In the genomic region with DNA sequence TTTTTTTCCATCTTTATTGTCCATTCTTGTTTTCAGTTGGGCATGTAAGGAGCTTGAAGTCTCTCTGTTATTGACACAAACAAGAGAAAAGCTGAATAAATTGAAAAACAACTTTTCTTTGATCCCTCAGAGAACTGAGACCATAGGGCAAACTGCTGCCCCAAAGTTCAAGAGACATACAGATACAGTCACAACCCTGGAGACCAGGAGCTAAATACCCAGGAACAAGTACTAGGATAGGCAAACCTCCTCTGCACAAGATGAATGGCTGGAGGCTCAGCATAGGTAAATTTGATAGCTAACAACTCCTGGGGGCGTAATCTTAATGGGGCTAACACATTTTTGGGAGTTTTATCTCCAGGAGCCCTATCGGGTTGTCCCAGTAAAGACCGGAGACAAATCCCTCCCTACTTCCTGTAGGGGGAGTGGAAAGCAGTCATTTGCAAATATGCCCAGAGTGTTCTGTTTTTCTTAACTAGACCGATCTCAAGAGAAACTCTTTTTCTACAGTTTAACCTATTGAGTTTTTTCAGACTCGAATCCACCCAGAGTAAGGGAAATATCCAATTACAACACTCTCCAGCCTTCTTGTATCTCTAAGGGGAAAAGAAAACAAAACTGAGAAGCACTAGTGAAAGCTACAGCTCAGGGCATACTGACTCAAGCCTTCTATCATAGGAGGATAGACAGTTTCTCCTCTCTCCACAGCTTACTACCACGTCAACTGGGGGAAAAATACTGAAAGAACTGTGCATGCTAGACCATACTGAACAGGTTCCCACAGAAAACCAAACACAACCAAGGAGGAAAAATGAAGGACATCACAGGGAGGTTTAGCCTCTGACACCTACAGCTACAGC, we compare ENCODE assay signal across 8 cellular contexts. TPM values are rescaled to one million over a fixed set of nuclear protein-coding genes. Genes with fewer than 3 reads are reported as not detected.
A peak's percentile ranks its signal among the peaks of the same experiment; 100 is the strongest.
DNase-seq lines count a peak whose midpoint lies in the region; ATAC-seq lines count a peak whose summit lies in the region.

No MANE protein-coding gene starts in this region.

- no peak overlapping the region for H3K4ac ChIP-seq in neuronal stem cell (ENCODE audit: low read length)

- H3K4me1 ChIP-seq in neuronal stem cell (ENCODE audit: control insufficient read depth in 2 of 2, insufficient read depth in 1 of 2, low read depth in 1 of 2, low read length in 2 of 2): no peaks in the 10 kb centered on the region
- no peaks in the 10 kb centered on the region for H3K4me1 ChIP-seq in effector memory CD4-positive, alpha-beta T cell (ENCODE audit: control insufficient read depth, insufficient read depth, low read length, poor library complexity, severe bottlenecking)

- H3K9me3 Mint-ChIP-seq in activated naive CD4-positive, alpha-beta T cell treated with anti-CD3 and anti-CD28 coated beads, Interleukin-2, amount 10 ng/mL, durations not matched to agents 7 days and 5 days: no peaks in the 10 kb centered on the region

- WGBS in neuronal stem cell (ENCODE audit: extremely low coverage in 2 of 2, insufficient read length in 2 of 2, insufficient replicate concordance in 1 of 2), 2 donors: no CpG with 5 or more reads among the region's 6 CpGs

- H2BK5ac ChIP-seq in neuronal stem cell (ENCODE audit: low read length): no peak overlapping the region

- H2BK120ac ChIP-seq in neuronal stem cell (ENCODE audit: low read depth, low read length): no peak overlapping the region

- no peak overlapping the region for H2BK12ac ChIP-seq in neuronal stem cell (ENCODE audit: low read length)

- no peak overlapping the region for H3K27ac Mint-ChIP-seq in activated naive CD4-positive, alpha-beta T cell treated with anti-CD3 and anti-CD28 coated beads, Interleukin-2, amount 10 ng/mL, durations not matched to agents 7 days and 5 days

- H3K36me3 ChIP-seq in neuronal stem cell (replicated peaks in 1 of 2; ENCODE audit: control insufficient read depth in 2 of 2, insufficient read depth in 2 of 2, low read length in 2 of 2): no peaks in the 10 kb centered on the region
- H3K36me3 ChIP-seq in effector memory CD4-positive, alpha-beta T cell (ENCODE audit: control insufficient read depth, insufficient read depth, low read length): no peaks in the 10 kb centered on the region

- H4K8ac ChIP-seq in neuronal stem cell (ENCODE audit: low read depth, low read length): no peak overlapping the region

- H3K4me2 ChIP-seq in neuronal stem cell (ENCODE audit: insufficient read depth, low read length, poor library complexity, severe bottlenecking): no peak overlapping the region

- H2BK15ac ChIP-seq in neuronal stem cell (ENCODE audit: low read length): no peak overlapping the region

- CTCF ChIA-PET in activated naive CD4-positive, alpha-beta T cell treated with anti-CD3 and anti-CD28 coated beads, Interleukin-2, amount 10 ng/mL, durations not matched to agents 7 days and 5 days (lab: Charles Lee): interaction anchor here (0.9 to 1.3 kb wide), 2 partner anchors 9 to 12 kb away, joined by 3 to 4 read pairs; no protein-coding TSS in a partner anchor

- H3K36me3 Mint-ChIP-seq in activated naive CD4-positive, alpha-beta T cell treated with anti-CD3 and anti-CD28 coated beads, Interleukin-2, amount 10 ng/mL, durations not matched to agents 7 days and 5 days: no peaks in the 10 kb centered on the region

- DNase-seq in activated naive CD4-positive, alpha-beta T cell treated with anti-CD3 and anti-CD28 coated beads, Interleukin-2, amount 10 ng/mL, durations not matched to agents 7 days and 5 days: peak; percentile 5
- no peak for DNase-seq in activated naive CD4-positive, alpha-beta T cell (lab: John Stamatoyannopoulos, UW)
- DNase-seq in amniotic epithelial cell (ENCODE audit: low read depth): peak; percentile 3
- DNase-seq in neuronal stem cell (ENCODE audit: low spot score): no peak
- no peak for DNase-seq in effector memory CD4-positive, alpha-beta T cell
- DNase-seq in NCI-H1417 treated with DMSO at 0.1 percent for 48 hours (lab: John Stamatoyannopoulos, UW): no peak
- no peak for DNase-seq in stimulated activated CD4-positive, alpha-beta T cell treated with anti-CD3 and anti-CD28 coated beads, Interleukin-2, amount 100 ng/mL, for 48 hours

- H3K4me1 Mint-ChIP-seq in activated naive CD4-positive, alpha-beta T cell treated with anti-CD3 and anti-CD28 coated beads, Interleukin-2, amount 10 ng/mL, durations not matched to agents 7 days and 5 days: peaks cover 6% of the 10 kb centered on the region

- no peak overlapping the region for H3K14ac ChIP-seq in neuronal stem cell (ENCODE audit: low read length)

- no peaks in the 10 kb centered on the region for H3K27me3 ChIP-seq in neuronal stem cell (ENCODE audit: control insufficient read depth in 3 of 3, insufficient read depth in 3 of 3, low read depth in 1 of 3, low read length in 3 of 3)
- no peaks in the 10 kb centered on the region for H3K27me3 ChIP-seq in effector memory CD4-positive, alpha-beta T cell (replicated peaks; ENCODE audit: control insufficient read depth, insufficient read depth, low read length, poor library complexity, severe bottlenecking)

- H3K23ac ChIP-seq in neuronal stem cell (ENCODE audit: low read depth, low read length, poor library complexity): no peak overlapping the region

- H2AFZ ChIP-seq in neuronal stem cell (ENCODE audit: low read length): peak overlapping the region; percentile 52

- H3K18ac ChIP-seq in neuronal stem cell (ENCODE audit: low read length): no peak overlapping the region

- ATAC-seq in HG03135 (IDR thresholded peaks at IDR 0.05; ENCODE audit: unreplicated experiment): peak; percentile 85

- no peaks in the 10 kb centered on the region for H3K9me3 ChIP-seq in neuronal stem cell (replicated peaks in 1 of 2; ENCODE audit: control insufficient read depth in 2 of 2, insufficient read depth in 1 of 2, low read depth in 1 of 2, low read length in 2 of 2)
- no peaks in the 10 kb centered on the region for H3K9me3 ChIP-seq in effector memory CD4-positive, alpha-beta T cell (ENCODE audit: control insufficient read depth, low read length)

- peak overlapping the region; percentile 13 for H3K4me3 Mint-ChIP-seq in activated naive CD4-positive, alpha-beta T cell treated with anti-CD3 and anti-CD28 coated beads, Interleukin-2, amount 10 ng/mL, durations not matched to agents 7 days and 5 days

- H3K4me3 ChIP-seq in neuronal stem cell (ENCODE audit: low read length in 2 of 2): no peak overlapping the region
- H3K4me3 ChIP-seq in effector memory CD4-positive, alpha-beta T cell (ENCODE audit: insufficient read depth, low read depth, low read length, poor library complexity, severe bottlenecking): no peak overlapping the region

- no peak overlapping the region for H4K91ac ChIP-seq in neuronal stem cell (ENCODE audit: low read depth, low read length, poor library complexity)

- H3K27ac ChIP-seq in neuronal stem cell (replicated peaks; ENCODE audit: low read length): no peak overlapping the region
- H3K27ac ChIP-seq in effector memory CD4-positive, alpha-beta T cell (ENCODE audit: insufficient read depth, low read length, poor library complexity, severe bottlenecking): no peak overlapping the region

- H3K9ac ChIP-seq in neuronal stem cell (ENCODE audit: low read depth, low read length, poor library complexity): no peak overlapping the region

- no peaks in the 10 kb centered on the region for H3K79me1 ChIP-seq in neuronal stem cell (ENCODE audit: low read depth, low read length)

- no peaks in the 10 kb centered on the region for H3K27me3 Mint-ChIP-seq in activated naive CD4-positive, alpha-beta T cell treated with anti-CD3 and anti-CD28 coated beads, Interleukin-2, amount 10 ng/mL, durations not matched to agents 7 days and 5 days

- no peak overlapping the region for H2AK5ac ChIP-seq in neuronal stem cell (ENCODE audit: low read depth, low read length)

RNA-seq across cellular contexts. Expression of gene MAGEA8, which starts 23.1 kb away (rescaled TPM):
- polyA plus RNA-seq in neuronal stem cell (2013, experiment 1 of 2): not detected
- polyA plus RNA-seq in neuronal stem cell (2013, experiment 2 of 2): not detected

RNA-seq across cellular contexts. Expression of gene HSFX4, which starts 25.3 kb away (rescaled TPM):
- not detected for polyA plus RNA-seq in neuronal stem cell (2013, experiment 1 of 2)
- not detected for polyA plus RNA-seq in neuronal stem cell (2013, experiment 2 of 2)

RNA-seq across cellular contexts. Expression of gene EOLA2, which starts 34.2 kb away (rescaled TPM):
- polyA plus RNA-seq in neuronal stem cell (2013, experiment 1 of 2): 22.5 TPM
- 22.5 TPM for polyA plus RNA-seq in neuronal stem cell (2013, experiment 2 of 2)

Comparison
In these comparisons a context has a peak if more than half of its experiments do, and no peak if none do; other contexts are left out.
1. DNase-seq: peak in activated naive CD4-positive, alpha-beta T cell treated with anti-CD3 and anti-CD28 coated beads, Interleukin-2, amount 10 ng/mL, durations not matched to agents 7 days and 5 days (single experiment) and amniotic epithelial cell (single experiment); none in activated naive CD4-positive, alpha-beta T cell (0 of 4), neuronal stem cell (single experiment), effector memory CD4-positive, alpha-beta T cell (0 of 3), NCI-H1417 treated with DMSO at 0.1 percent for 48 hours (single experiment) and stimulated activated CD4-positive, alpha-beta T cell treated with anti-CD3 and anti-CD28 coated beads, Interleukin-2, amount 100 ng/mL, for 48 hours (0 of 2).